ENCODE assay signal across 21 cellular contexts in genomic region chr10:66629976-66630375, GRCh38.
DNase-seq lines count a peak whose midpoint lies in the region; ATAC-seq, FAIRE-seq and TF ChIP-seq lines count a peak whose summit lies in the region.
"Had no signal": no experiment of that assay in that cellular context is flagged by ENCODE, and none has a peak within 500 bp of the region (broad histone marks: within the 10 kb centered on the region; RNA-seq: fewer than 3 reads in every experiment).

No MANE protein-coding gene starts in this region.

- H2BK15ac ChIP-seq in IMR-90 (ENCODE audit: low read depth, low read length), result no peak overlapping the region

- H3K36me3 ChIP-seq in IMR-90 (ENCODE audit: control insufficient read depth, insufficient read depth, low read length) (no peaks in the 10 kb centered on the region), bronchial epithelial cell (ENCODE audit: control insufficient read depth, insufficient read depth, low read length) (no peaks in the 10 kb centered on the region)
- H3K36me3 ChIP-seq: BE2C, HAP-1 had no signal

- FAIRE-seq in bronchial epithelial cell (lab: Jason Lieb, UNC), result no peak

- H4K20me1 ChIP-seq in IMR-90 (ENCODE audit: insufficient read depth, low read length), result no peaks in the 10 kb centered on the region

- no peak overlapping the region for H3K4me3 ChIP-seq in IMR-90 (ENCODE audit: insufficient read depth, low read depth, low read length)
- no peak overlapping the region for H3K4me3 ChIP-seq in bronchial epithelial cell (ENCODE audit: low read depth, low read length)
- H3K4me3 ChIP-seq: HAP-1 had no signal

- no peak overlapping the region for H2AFZ ChIP-seq in IMR-90 (replicated peaks; ENCODE audit: low read length, poor library complexity)

- no peaks in the 10 kb centered on the region for H3K79me1 ChIP-seq in IMR-90 (ENCODE audit: low read depth in 1 of 2, low read length in 2 of 2)

- TF ChIP-seq POLR2A in IMR-90 (IDR thresholded peaks at IDR 0.05; ENCODE audit: low read depth, low read length), result no peak

- no peak overlapping the region for H3K4me2 ChIP-seq in IMR-90 (ENCODE audit: low read depth, low read length)

- H3K9me1 ChIP-seq in IMR-90 (ENCODE audit: insufficient read depth, low read length), result no peaks in the 10 kb centered on the region

- no peaks in the 10 kb centered on the region for H3K4me1 ChIP-seq in IMR-90 (ENCODE audit: control insufficient read depth, insufficient read depth, low read length)
- H3K4me1 ChIP-seq: BE2C, Caco-2, HAP-1 had no signal

- no peak for TF ChIP-seq CTCF in IMR-90 (conservative IDR thresholded peaks at IDR 0.05; ENCODE audit: low read depth, low read length)
- TF ChIP-seq CTCF in bronchial epithelial cell (IDR thresholded peaks at IDR 0.05; ENCODE audit: insufficient read depth, low read length, severe bottlenecking), result no peak
- no peak for TF ChIP-seq CTCF in Calu3 (IDR thresholded peaks at IDR 0.05; ENCODE audit: unreplicated experiment)

- no peak overlapping the region for H3K18ac ChIP-seq in IMR-90 (ENCODE audit: low read depth, low read length)

- H3K27me3 ChIP-seq in IMR-90 (ENCODE audit: control insufficient read depth, insufficient read depth, low read length) (no peaks in the 10 kb centered on the region), bronchial epithelial cell (ENCODE audit: control insufficient read depth, insufficient read depth, low read length) (no peaks in the 10 kb centered on the region)
- H3K27me3 ChIP-seq: BE2C had no signal

- DNase-seq in EL (peak; percentile 39), IMR-90 (peak; percentile 3), bronchial epithelial cell (ENCODE audit: low read depth) (peak; percentile 52), kidney tubule cell (ENCODE audit: low spot score) (peak; percentile 72), NCI-H1930 (lab: John Stamatoyannopoulos, UW) (no peak), AG08395 (ENCODE audit: low spot score) (no peak), Calu3 (no peak)
- DNase-seq: BE2C; Caco-2; CD4-positive, CD25-positive, alpha-beta regulatory T cell; DMS53; KBM-7; NCI-H1694 treated with DMSO at 0.1 percent for 48 hours; NCI-H2107; NCI-H2227 treated with DMSO at 0.1 percent for 48 hours; NCI-H524; NCI-H82; SIG-M5 had no signal

- no peak overlapping the region for H3K9ac ChIP-seq in IMR-90 (ENCODE audit: low read depth, low read length)

- no peaks in the 10 kb centered on the region for H3K4me1 Mint-ChIP-seq in Calu3 (ENCODE audit: low read depth, unreplicated experiment)
- H3K4me1 Mint-ChIP-seq: CD4-positive, CD25-positive, alpha-beta regulatory T cell had no signal

- H3K27ac Mint-ChIP-seq in Calu3 (ENCODE audit: unreplicated experiment), result no peak overlapping the region
- H3K27ac Mint-ChIP-seq: CD4-positive, CD25-positive, alpha-beta regulatory T cell had no signal

- H3K27ac ChIP-seq in IMR-90 (ENCODE audit: insufficient read depth, low read length), result no peak overlapping the region
- H3K27ac ChIP-seq: RWPE1 had no signal

- CTCF ChIA-PET in IMR-90 (lab: Yijun Ruan, JAX), result no interaction called here
- CTCF ChIA-PET in Calu3 (lab: Charles Lee), result no interaction called here

- H2BK120ac ChIP-seq in IMR-90 (ENCODE audit: low read depth, low read length), result no peak overlapping the region

- H4K5ac ChIP-seq in IMR-90 (ENCODE audit: low read depth, low read length), result no peak overlapping the region

- H2BK20ac ChIP-seq in IMR-90 (ENCODE audit: low read depth, low read length), result no peak overlapping the region

- no peak overlapping the region for H3K4me3 Mint-ChIP-seq in Calu3 (ENCODE audit: low read depth, unreplicated experiment)
- H3K4me3 Mint-ChIP-seq: CD4-positive, CD25-positive, alpha-beta regulatory T cell had no signal

- H2AK5ac ChIP-seq in IMR-90 (ENCODE audit: low read depth, low read length), result no peak overlapping the region

- no peaks in the 10 kb centered on the region for H3K9me3 ChIP-seq in IMR-90 (ENCODE audit: control insufficient read depth, insufficient read depth, low read length)
- H3K9me3 ChIP-seq: BE2C, Caco-2, HAP-1 had no signal

- no peak overlapping the region for H2AK9ac ChIP-seq in IMR-90 (replicated peaks; ENCODE audit: low read depth, low read length, poor library complexity)

- H4K91ac ChIP-seq in IMR-90 (ENCODE audit: insufficient read depth, low read depth, low read length), result no peak overlapping the region

- no peak overlapping the region for H3K23ac ChIP-seq in IMR-90 (ENCODE audit: low read depth, low read length)

- in situ Hi-C loops in IMR-90 (cut with MboI; ENCODE audit: low sequenced_read_pairs), result no loop called here

- H4K8ac ChIP-seq in IMR-90 (ENCODE audit: low read depth in 2 of 2, low read length in 2 of 2), result no peak overlapping the region

- H3K4ac ChIP-seq in IMR-90 (ENCODE audit: low read depth, low read length), result no peak overlapping the region

- intact Hi-C loops in IMR-90 (cut with micrococcal nuclease), result no loop called here
- intact Hi-C loops in Calu3 (cut with micrococcal nuclease; ENCODE audit: unreplicated experiment), result loop anchor here (10.0 kb wide), 2 partner anchors 1285 to 1655 kb away; no protein-coding TSS in a partner anchor

- no peak for ATAC-seq in IMR-90 (ENCODE audit: low read depth)
- ATAC-seq: SK-N-SH treated with all-trans-retinoic acid at 6 μM for 48 hours had no signal

- no peak overlapping the region for H3K56ac ChIP-seq in IMR-90 (ENCODE audit: extremely low read depth, insufficient read depth, low read length)

- no peak overlapping the region for H3K14ac ChIP-seq in IMR-90 (replicated peaks; ENCODE audit: low read depth, low read length)

- dilution Hi-C loops in IMR-90 (cut with HindIII; ENCODE audit: low sequenced_read_pairs, unreplicated experiment), result no loop called here

- H3K36me3 Mint-ChIP-seq in Calu3 (ENCODE audit: insufficient read depth, unreplicated experiment), result no peaks in the 10 kb centered on the region
- H3K36me3 Mint-ChIP-seq: CD4-positive, CD25-positive, alpha-beta regulatory T cell had no signal

- no peak overlapping the region for H2BK5ac ChIP-seq in IMR-90 (ENCODE audit: low read depth, low read length, poor library complexity, severe bottlenecking)

- BruUV-seq in IMR-90 (replicated peaks; lab: Mats Ljungman, UMichigan) (no TSS peak), Calu3 (replicated peaks; lab: Mats Ljungman, UMichigan) (no TSS peak)

- POLR2A ChIA-PET in IMR-90 (lab: Charles Lee; ENCODE audit: unreplicated experiment), result no interaction called here

- no peaks in the 10 kb centered on the region for H3K9me3 Mint-ChIP-seq in Calu3 (ENCODE audit: low read depth, unreplicated experiment)

- H3K27me3 Mint-ChIP-seq in Calu3 (ENCODE audit: unreplicated experiment), result no peaks in the 10 kb centered on the region
- H3K27me3 Mint-ChIP-seq: CD4-positive, CD25-positive, alpha-beta regulatory T cell had no signal

- no peak for TF ChIP-seq RAD21 in IMR-90 (IDR thresholded peaks at IDR 0.05; ENCODE audit: low read length)

TF ChIP-seq in IMR-90, 13 proteins besides CTCF, POLR2A, EP300 and RAD21:
- TF ChIP-seq MAZ (IDR thresholded peaks at IDR 0.05; ENCODE audit: borderline replicate concordance, low read depth, low read length) (no peak), RCOR1 (IDR thresholded peaks at IDR 0.05; ENCODE audit: insufficient replicate concordance, low read length) (no peak), FOS (IDR thresholded peaks at IDR 0.05; ENCODE audit: low read depth, low read length) (no peak), BHLHE40 (IDR thresholded peaks at IDR 0.05; ENCODE audit: low read depth, low read length) (no peak)
TF ChIP-seq in IMR-90: peak in this region for 0.

Comparison
In these comparisons a context has a peak if more than half of its experiments do, and no peak if none do; other contexts are left out.
1. DNase-seq: peak in EL (single experiment), IMR-90 (single experiment), bronchial epithelial cell (single experiment) and kidney tubule cell (single experiment); none in NCI-H1930 (0 of 2), AG08395 (single experiment) and Calu3 (single experiment).